In the genomic region with DNA sequence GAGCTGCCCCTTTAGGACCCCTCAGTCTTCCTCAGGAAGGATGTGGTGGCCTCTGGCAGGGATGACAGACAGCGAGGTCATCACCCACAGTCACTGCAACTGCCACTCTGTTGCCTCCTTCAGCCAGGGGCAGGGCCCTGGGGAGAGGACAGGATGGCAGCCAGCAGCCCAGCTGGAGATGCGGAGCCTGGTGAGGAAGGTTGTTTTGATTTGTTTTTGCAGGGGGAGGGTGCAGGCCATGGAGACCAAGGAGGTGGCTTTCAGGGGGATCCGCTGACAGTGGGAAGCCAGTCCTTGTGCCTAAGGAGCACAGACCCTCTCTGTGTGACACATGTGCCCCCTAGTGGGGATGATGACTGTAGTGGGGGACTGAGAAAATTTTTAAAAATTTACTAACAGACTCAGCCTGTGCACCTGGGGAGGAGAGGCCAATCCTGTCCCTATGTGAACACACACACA, we compare ENCODE assay signal across 7 cellular contexts. TPM values are rescaled to one million over a fixed set of nuclear protein-coding genes. Genes with fewer than 3 reads are reported as not detected.
DNase-seq lines count a peak whose midpoint lies in the region; ATAC-seq lines count a peak whose summit lies in the region.

No MANE protein-coding gene starts in this region.

- in situ Hi-C loops in T47D (cut with HindIII; ENCODE audit: low pct_unique_long_range_greater_than_20kb, low sequenced_read_pairs) = no loop called here

- ATAC-seq in GM21786 (IDR thresholded peaks at IDR 0.05; ENCODE audit: unreplicated experiment) = no peak

- peak; percentile 64 for DNase-seq in ELF-1 (ENCODE audit: low read depth, low spot score)
- DNase-seq in LHCN-M2 (ENCODE audit: low read depth) = peak; percentile 70
- DNase-seq in T-helper 2 cell = peak in 3 of 5 experiments; percentile 31 to 51 (median 43)
- DNase-seq in T47D (ENCODE audit: low read depth in 1 of 2, low spot score in 1 of 2) = peak; percentile 64 to 77
- peak; percentile 64 for DNase-seq in iris pigment epithelial cell (ENCODE audit: low read depth)
- DNase-seq in stimulated activated CD4-positive, alpha-beta T cell treated with anti-CD3 and anti-CD28 coated beads, Interleukin-2, amount 100 ng/mL, for 48 hours = peak; percentile 41 to 42

RNA-seq across cellular contexts. Expression of gene PRCD, which starts 7.4 kb away (rescaled TPM):
- 0.06 and 0.86 TPM in 2 replicates for total RNA-seq in LHCN-M2 (2014; rRNA removed)
- polyA plus RNA-seq in LHCN-M2 (2012) = 0.19 TPM

RNA-seq across cellular contexts. Expression of gene CYGB, which starts 9.7 kb away (rescaled TPM):
- total RNA-seq in LHCN-M2 (2014; rRNA removed) = 3.3 and 3.7 TPM in 2 replicates
- polyA plus RNA-seq in LHCN-M2 (2012) = 1.2 TPM

RNA-seq across cellular contexts. Expression of gene ST6GALNAC2, which starts 38.4 kb away (rescaled TPM):
- total RNA-seq in LHCN-M2 (2014; rRNA removed) = 0.34 and 1.2 TPM in 2 replicates
- polyA plus RNA-seq in LHCN-M2 (2012) = 0.29 TPM

RNA-seq across cellular contexts. Expression of gene RHBDF2, which starts 46.0 kb away (rescaled TPM):
- total RNA-seq in LHCN-M2 (2014; rRNA removed) = 12.2 and 17.6 TPM in 2 replicates
- 6.4 TPM for polyA plus RNA-seq in LHCN-M2 (2012)
